1 cellular context compared by ENCODE assay signal in the genomic region with DNA sequence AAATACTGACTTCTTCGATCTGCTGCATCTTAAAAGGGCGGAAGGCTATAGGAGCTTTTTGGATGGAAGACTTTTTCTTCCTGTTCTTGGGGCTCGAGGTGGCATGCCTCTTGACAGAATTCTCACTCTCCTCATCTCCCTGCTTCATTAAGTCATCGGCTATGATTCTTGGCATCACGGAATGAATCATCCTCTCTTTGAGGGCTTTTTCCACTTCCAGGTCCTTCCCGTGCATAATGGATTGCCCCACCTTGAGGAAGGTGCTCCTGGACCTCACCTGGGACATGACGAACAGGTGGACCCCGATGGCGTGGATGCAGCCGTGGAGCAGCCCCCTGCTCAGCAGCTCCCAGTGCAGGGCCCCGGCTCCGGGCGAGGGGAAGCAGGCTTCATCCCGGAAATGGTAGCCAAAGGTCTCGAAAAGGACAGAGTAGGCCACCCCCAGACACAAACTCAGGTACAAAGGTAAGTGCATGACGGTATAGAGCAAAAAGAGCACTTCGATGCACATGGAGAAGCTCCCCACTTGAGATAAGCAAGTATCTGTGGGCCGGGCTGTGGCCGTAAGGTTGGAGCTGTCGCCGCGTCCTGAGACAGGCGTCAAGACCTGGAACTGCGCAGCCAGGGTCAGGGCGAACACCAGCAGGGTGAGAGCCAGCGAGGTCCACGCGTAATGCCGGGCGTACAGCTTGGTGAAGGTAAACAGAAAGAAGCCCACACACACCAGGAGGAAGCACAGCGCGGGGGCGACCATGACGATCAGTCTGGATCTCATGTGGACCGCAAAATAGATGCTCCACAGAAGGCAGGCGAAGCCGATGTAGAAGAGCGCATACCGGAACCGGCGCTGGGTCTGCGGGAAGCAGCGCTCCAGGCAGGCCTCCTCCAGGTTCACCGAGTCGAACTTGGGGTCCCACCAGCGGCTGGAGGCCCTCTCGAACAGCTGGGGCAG.
A peak's percentile ranks its signal among the peaks of the same experiment; 100 is the strongest.
TF ChIP-seq lines count a peak whose summit lies in the region.

No MANE protein-coding gene starts in this region.

TF ChIP-seq in HepG2, 621 proteins besides CTCF, POLR2A, EP300 and RAD21 (continued from another document and continues in another):
- TF ChIP-seq, protein P1, sequence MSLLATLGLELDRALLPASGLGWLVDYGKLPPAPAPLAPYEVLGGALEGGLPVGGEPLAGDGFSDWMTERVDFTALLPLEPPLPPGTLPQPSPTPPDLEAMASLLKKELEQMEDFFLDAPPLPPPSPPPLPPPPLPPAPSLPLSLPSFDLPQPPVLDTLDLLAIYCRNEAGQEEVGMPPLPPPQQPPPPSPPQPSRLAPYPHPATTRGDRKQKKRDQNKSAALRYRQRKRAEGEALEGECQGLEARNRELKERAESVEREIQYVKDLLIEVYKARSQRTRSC (CRISPR knock-in tag; IDR thresholded peaks at IDR 0.05; ENCODE audit: low read depth), result no peak
- TF ChIP-seq PLRG1 (conservative IDR thresholded peaks at IDR 0.05), result no peak
- TF ChIP-seq, protein P2, sequence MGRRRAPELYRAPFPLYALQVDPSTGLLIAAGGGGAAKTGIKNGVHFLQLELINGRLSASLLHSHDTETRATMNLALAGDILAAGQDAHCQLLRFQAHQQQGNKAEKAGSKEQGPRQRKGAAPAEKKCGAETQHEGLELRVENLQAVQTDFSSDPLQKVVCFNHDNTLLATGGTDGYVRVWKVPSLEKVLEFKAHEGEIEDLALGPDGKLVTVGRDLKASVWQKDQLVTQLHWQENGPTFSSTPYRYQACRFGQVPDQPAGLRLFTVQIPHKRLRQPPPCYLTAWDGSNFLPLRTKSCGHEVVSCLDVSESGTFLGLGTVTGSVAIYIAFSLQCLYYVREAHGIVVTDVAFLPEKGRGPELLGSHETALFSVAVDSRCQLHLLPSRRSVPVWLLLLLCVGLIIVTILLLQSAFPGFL (CRISPR knock-in tag; IDR thresholded peaks at IDR 0.05), result no peak
- TF ChIP-seq, protein P3, sequence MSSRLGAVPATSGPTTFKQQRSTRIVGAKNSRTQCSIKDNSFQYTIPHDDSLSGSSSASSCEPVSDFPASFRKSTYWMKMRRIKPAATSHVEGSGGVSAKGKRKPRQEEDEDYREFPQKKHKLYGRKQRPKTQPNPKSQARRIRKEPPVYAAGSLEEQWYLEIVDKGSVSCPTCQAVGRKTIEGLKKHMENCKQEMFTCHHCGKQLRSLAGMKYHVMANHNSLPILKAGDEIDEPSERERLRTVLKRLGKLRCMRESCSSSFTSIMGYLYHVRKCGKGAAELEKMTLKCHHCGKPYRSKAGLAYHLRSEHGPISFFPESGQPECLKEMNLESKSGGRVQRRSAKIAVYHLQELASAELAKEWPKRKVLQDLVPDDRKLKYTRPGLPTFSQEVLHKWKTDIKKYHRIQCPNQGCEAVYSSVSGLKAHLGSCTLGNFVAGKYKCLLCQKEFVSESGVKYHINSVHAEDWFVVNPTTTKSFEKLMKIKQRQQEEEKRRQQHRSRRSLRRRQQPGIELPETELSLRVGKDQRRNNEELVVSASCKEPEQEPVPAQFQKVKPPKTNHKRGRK (CRISPR knock-in tag; IDR thresholded peaks at IDR 0.05), result no peak
- no peak for TF ChIP-seq ZNF253 (CRISPR knock-in tag; IDR thresholded peaks at IDR 0.05; ENCODE audit: borderline replicate concordance)
- TF ChIP-seq MZF1 (CRISPR knock-in tag; IDR thresholded peaks at IDR 0.05; ENCODE audit: borderline replicate concordance), result peak; percentile 23; the same call in 1 of the 2 replicates
- TF ChIP-seq, protein P4, sequence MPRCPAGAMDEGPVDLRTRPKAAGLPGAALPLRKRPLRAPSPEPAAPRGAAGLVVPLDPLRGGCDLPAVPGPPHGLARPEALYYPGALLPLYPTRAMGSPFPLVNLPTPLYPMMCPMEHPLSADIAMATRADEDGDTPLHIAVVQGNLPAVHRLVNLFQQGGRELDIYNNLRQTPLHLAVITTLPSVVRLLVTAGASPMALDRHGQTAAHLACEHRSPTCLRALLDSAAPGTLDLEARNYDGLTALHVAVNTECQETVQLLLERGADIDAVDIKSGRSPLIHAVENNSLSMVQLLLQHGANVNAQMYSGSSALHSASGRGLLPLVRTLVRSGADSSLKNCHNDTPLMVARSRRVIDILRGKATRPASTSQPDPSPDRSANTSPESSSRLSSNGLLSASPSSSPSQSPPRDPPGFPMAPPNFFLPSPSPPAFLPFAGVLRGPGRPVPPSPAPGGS (CRISPR knock-in tag; IDR thresholded peaks at IDR 0.05), result no peak
- no peak for TF ChIP-seq SIX1 (CRISPR knock-in tag; IDR thresholded peaks at IDR 0.05; ENCODE audit: borderline replicate concordance)
- TF ChIP-seq FOXK2 (IDR thresholded peaks at IDR 0.05), result no peak
- TF ChIP-seq ZNF382 (CRISPR knock-in tag; IDR thresholded peaks at IDR 0.05; ENCODE audit: borderline replicate concordance), result no peak
- TF ChIP-seq RFX3 (CRISPR knock-in tag; IDR thresholded peaks at IDR 0.05), result no peak
- TF ChIP-seq, protein P5, sequence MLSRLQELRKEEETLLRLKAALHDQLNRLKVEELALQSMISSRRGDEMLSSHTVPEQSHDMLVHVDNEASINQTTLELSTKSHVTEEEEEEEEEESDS (CRISPR knock-in tag; IDR thresholded peaks at IDR 0.05; ENCODE audit: borderline replicate concordance), result no peak
- TF ChIP-seq TBP (CRISPR knock-in tag; IDR thresholded peaks at IDR 0.05), result no peak
- no peak for TF ChIP-seq AGO1 (IDR thresholded peaks at IDR 0.05; ENCODE audit: low read depth, low read length, poor library complexity, severe bottlenecking)
- TF ChIP-seq GLI4 (CRISPR knock-in tag; IDR thresholded peaks at IDR 0.05; ENCODE audit: borderline replicate concordance), result no peak
- TF ChIP-seq, protein P6, sequence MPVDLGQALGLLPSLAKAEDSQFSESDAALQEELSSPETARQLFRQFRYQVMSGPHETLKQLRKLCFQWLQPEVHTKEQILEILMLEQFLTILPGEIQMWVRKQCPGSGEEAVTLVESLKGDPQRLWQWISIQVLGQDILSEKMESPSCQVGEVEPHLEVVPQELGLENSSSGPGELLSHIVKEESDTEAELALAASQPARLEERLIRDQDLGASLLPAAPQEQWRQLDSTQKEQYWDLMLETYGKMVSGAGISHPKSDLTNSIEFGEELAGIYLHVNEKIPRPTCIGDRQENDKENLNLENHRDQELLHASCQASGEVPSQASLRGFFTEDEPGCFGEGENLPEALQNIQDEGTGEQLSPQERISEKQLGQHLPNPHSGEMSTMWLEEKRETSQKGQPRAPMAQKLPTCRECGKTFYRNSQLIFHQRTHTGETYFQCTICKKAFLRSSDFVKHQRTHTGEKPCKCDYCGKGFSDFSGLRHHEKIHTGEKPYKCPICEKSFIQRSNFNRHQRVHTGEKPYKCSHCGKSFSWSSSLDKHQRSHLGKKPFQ (CRISPR knock-in tag; IDR thresholded peaks at IDR 0.05; ENCODE audit: insufficient replicate concordance), result no peak
- TF ChIP-seq XRCC5 (optimal IDR thresholded peaks at IDR 0.05; ENCODE audit: low read length), result no peak
- TF ChIP-seq ZNF501 (CRISPR knock-in tag; IDR thresholded peaks at IDR 0.05), result peak; percentile 34; the same call in 1 of the 2 replicates
- TF ChIP-seq, protein P7, sequence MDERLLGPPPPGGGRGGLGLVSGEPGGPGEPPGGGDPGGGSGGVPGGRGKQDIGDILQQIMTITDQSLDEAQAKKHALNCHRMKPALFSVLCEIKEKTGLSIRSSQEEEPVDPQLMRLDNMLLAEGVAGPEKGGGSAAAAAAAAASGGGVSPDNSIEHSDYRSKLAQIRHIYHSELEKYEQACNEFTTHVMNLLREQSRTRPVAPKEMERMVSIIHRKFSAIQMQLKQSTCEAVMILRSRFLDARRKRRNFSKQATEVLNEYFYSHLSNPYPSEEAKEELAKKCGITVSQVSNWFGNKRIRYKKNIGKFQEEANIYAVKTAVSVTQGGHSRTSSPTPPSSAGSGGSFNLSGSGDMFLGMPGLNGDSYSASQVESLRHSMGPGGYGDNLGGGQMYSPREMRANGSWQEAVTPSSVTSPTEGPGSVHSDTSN (CRISPR knock-in tag; IDR thresholded peaks at IDR 0.05), result no peak
- no peak for TF ChIP-seq MED13 (CRISPR knock-in tag; IDR thresholded peaks at IDR 0.05)
- TF ChIP-seq ZNF354B (CRISPR knock-in tag; IDR thresholded peaks at IDR 0.05), result no peak
- TF ChIP-seq ZNF850 (CRISPR knock-in tag; conservative IDR thresholded peaks at IDR 0.05), result no peak
- TF ChIP-seq SMARCC2 (IDR thresholded peaks at IDR 0.05), result no peak
- no peak for TF ChIP-seq ZBTB3 (CRISPR knock-in tag; IDR thresholded peaks at IDR 0.05; ENCODE audit: borderline replicate concordance, low read depth)
- TF ChIP-seq ZNF383 (CRISPR knock-in tag; IDR thresholded peaks at IDR 0.05; ENCODE audit: borderline replicate concordance), result no peak
- peak; percentile 41; the same call in 1 of the 2 replicates for TF ChIP-seq HDAC1 (CRISPR knock-in tag; IDR thresholded peaks at IDR 0.05)
- TF ChIP-seq ZNF839 (CRISPR knock-in tag; IDR thresholded peaks at IDR 0.05; ENCODE audit: borderline replicate concordance), result 0 out of 2 replicates have a peak, but pooled peaks have one; percentile 11
- TF ChIP-seq JDP2 (CRISPR knock-in tag; IDR thresholded peaks at IDR 0.05; ENCODE audit: borderline replicate concordance), result no peak
- no peak for TF ChIP-seq ZNF343 (CRISPR knock-in tag; IDR thresholded peaks at IDR 0.05)
- TF ChIP-seq ZNF34 (CRISPR knock-in tag; IDR thresholded peaks at IDR 0.05; ENCODE audit: borderline replicate concordance), result no peak
- no peak for TF ChIP-seq ZNF569 (CRISPR knock-in tag; IDR thresholded peaks at IDR 0.05; ENCODE audit: borderline replicate concordance)
- TF ChIP-seq, protein P8, sequence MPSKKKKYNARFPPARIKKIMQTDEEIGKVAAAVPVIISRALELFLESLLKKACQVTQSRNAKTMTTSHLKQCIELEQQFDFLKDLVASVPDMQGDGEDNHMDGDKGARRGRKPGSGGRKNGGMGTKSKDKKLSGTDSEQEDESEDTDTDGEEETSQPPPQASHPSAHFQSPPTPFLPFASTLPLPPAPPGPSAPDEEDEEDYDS (CRISPR knock-in tag; IDR thresholded peaks at IDR 0.05), result no peak
- no peak for TF ChIP-seq ZC3H4 (CRISPR knock-in tag; IDR thresholded peaks at IDR 0.05; ENCODE audit: borderline replicate concordance)
- TF ChIP-seq, protein P9, sequence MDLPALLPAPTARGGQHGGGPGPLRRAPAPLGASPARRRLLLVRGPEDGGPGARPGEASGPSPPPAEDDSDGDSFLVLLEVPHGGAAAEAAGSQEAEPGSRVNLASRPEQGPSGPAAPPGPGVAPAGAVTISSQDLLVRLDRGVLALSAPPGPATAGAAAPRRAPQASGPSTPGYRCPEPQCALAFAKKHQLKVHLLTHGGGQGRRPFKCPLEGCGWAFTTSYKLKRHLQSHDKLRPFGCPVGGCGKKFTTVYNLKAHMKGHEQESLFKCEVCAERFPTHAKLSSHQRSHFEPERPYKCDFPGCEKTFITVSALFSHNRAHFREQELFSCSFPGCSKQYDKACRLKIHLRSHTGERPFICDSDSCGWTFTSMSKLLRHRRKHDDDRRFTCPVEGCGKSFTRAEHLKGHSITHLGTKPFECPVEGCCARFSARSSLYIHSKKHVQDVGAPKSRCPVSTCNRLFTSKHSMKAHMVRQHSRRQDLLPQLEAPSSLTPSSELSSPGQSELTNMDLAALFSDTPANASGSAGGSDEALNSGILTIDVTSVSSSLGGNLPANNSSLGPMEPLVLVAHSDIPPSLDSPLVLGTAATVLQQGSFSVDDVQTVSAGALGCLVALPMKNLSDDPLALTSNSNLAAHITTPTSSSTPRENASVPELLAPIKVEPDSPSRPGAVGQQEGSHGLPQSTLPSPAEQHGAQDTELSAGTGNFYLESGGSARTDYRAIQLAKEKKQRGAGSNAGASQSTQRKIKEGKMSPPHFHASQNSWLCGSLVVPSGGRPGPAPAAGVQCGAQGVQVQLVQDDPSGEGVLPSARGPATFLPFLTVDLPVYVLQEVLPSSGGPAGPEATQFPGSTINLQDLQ (CRISPR knock-in tag; IDR thresholded peaks at IDR 0.05), result 0 out of 2 replicates have a peak, but pooled peaks have one; percentile 17
- no peak for TF ChIP-seq ZNF703 (CRISPR knock-in tag; IDR thresholded peaks at IDR 0.05; ENCODE audit: borderline replicate concordance)
- TF ChIP-seq PRPF4 (IDR thresholded peaks at IDR 0.05; ENCODE audit: low read depth, low read length, poor library complexity, severe bottlenecking), result no peak
- TF ChIP-seq ARID2 (CRISPR knock-in tag; IDR thresholded peaks at IDR 0.05; ENCODE audit: borderline replicate concordance), result no peak
- TF ChIP-seq ZNF10 (CRISPR knock-in tag; IDR thresholded peaks at IDR 0.05; ENCODE audit: borderline replicate concordance, low read depth), result no peak
- TF ChIP-seq ZNF337 (CRISPR knock-in tag; IDR thresholded peaks at IDR 0.05; ENCODE audit: borderline replicate concordance, low read depth), result no peak
- no peak for TF ChIP-seq SUZ12 (IDR thresholded peaks at IDR 0.05; ENCODE audit: low read depth, low read length)
- TF ChIP-seq, protein P10, sequence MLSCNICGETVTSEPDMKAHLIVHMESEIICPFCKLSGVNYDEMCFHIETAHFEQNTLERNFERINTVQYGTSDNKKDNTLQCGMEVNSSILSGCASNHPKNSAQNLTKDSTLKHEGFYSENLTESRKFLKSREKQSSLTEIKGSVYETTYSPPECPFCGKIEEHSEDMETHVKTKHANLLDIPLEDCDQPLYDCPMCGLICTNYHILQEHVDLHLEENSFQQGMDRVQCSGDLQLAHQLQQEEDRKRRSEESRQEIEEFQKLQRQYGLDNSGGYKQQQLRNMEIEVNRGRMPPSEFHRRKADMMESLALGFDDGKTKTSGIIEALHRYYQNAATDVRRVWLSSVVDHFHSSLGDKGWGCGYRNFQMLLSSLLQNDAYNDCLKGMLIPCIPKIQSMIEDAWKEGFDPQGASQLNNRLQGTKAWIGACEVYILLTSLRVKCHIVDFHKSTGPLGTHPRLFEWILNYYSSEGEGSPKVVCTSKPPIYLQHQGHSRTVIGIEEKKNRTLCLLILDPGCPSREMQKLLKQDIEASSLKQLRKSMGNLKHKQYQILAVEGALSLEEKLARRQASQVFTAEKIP (CRISPR knock-in tag; IDR thresholded peaks at IDR 0.05; ENCODE audit: borderline replicate concordance), result no peak
- TF ChIP-seq GTF3A (CRISPR knock-in tag; conservative IDR thresholded peaks at IDR 0.05), result no peak
- TF ChIP-seq, protein P11, sequence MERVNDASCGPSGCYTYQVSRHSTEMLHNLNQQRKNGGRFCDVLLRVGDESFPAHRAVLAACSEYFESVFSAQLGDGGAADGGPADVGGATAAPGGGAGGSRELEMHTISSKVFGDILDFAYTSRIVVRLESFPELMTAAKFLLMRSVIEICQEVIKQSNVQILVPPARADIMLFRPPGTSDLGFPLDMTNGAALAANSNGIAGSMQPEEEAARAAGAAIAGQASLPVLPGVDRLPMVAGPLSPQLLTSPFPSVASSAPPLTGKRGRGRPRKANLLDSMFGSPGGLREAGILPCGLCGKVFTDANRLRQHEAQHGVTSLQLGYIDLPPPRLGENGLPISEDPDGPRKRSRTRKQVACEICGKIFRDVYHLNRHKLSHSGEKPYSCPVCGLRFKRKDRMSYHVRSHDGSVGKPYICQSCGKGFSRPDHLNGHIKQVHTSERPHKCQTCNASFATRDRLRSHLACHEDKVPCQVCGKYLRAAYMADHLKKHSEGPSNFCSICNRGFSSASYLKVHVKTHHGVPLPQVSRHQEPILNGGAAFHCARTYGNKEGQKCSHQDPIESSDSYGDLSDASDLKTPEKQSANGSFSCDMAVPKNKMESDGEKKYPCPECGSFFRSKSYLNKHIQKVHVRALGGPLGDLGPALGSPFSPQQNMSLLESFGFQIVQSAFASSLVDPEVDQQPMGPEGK (CRISPR knock-in tag; IDR thresholded peaks at IDR 0.05), result 0 out of 2 replicates have a peak, but pooled peaks have one; percentile 24
